Comparison of ENCODE assay signal across 27 cellular contexts in the genomic region with DNA sequence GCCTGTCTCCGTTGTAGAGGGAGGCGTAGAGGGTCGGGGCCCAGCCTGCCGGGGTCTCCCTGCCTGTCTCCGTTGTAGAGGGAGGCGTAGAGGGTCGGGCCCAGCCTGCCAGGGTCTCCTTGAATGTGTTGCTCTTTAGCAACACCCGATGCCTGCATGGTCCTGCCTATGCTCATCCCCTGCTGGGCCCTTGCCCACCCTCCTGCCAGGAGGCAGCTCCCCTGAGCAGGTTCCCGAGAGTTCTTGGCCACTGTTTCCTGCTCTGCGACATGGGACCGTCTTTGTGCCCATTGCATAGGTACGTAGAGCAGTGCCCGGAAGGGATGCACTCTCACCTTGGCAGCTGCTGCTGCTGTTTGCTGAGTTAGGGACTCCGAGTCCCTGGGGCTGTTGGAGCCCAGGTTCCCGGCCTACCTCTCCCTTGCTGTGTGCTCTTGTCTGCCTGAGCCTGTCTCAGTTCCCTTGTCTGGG. TPM values are rescaled to one million over a fixed set of nuclear protein-coding genes. Genes with fewer than 3 reads are reported as not detected.
DNase-seq lines count a peak whose midpoint lies in the region; ATAC-seq and TF ChIP-seq lines count a peak whose summit lies in the region.
"Had no signal": no experiment of that assay in that cellular context is flagged by ENCODE, and none has a peak within 500 bp of the region (broad histone marks: within the 10 kb centered on the region; RNA-seq: fewer than 3 reads in every experiment).

No MANE protein-coding gene starts in this region.

- intact Hi-C loops in posterior vena cava (cut with DNase I), result loop anchor here in 1 of 2 donors (5.0 kb wide), 1 partner anchor 411 kb away; no protein-coding TSS in a partner anchor

- no peaks in the 10 kb centered on the region for H3K9me3 ChIP-seq in RWPE2 (ENCODE audit: severe bottlenecking)
- H3K9me3 ChIP-seq: BE2C had no signal

- H3K27ac Mint-ChIP-seq in activated naive CD8-positive, alpha-beta T cell treated with anti-CD3 and anti-CD28 coated beads, Interleukin-2, amount 10 ng/mL, durations not matched to agents 7 days and 5 days, result no peak overlapping the region
- H3K27ac Mint-ChIP-seq in activated naive CD8-positive, alpha-beta T cell treated with anti-CD3 and anti-CD28 coated beads, Interleukin-2, amount 50 U/mL, for 24 hours, result no peak overlapping the region
- no peak overlapping the region for H3K27ac Mint-ChIP-seq in T-cell
- H3K27ac Mint-ChIP-seq: activated CD4-positive, alpha-beta T cell treated with anti-CD3 and anti-CD28 coated beads, Interleukin-2, amount 10 ng/mL, durations not matched to agents 7 days and 5 days; activated CD8-positive, alpha-beta memory T cell treated with anti-CD3 and anti-CD28 coated beads, Interleukin-2, amount 10 ng/mL, durations not matched to agents 7 days and 5 days had no signal

- no peaks in the 10 kb centered on the region for H3K36me3 Mint-ChIP-seq in activated naive CD8-positive, alpha-beta T cell treated with anti-CD3 and anti-CD28 coated beads, Interleukin-2, amount 10 ng/mL, durations not matched to agents 7 days and 5 days
- no peaks in the 10 kb centered on the region for H3K36me3 Mint-ChIP-seq in activated naive CD8-positive, alpha-beta T cell treated with anti-CD3 and anti-CD28 coated beads, Interleukin-2, amount 50 U/mL, for 24 hours (ENCODE audit: low read depth)
- no peaks in the 10 kb centered on the region for H3K36me3 Mint-ChIP-seq in T-cell
- H3K36me3 Mint-ChIP-seq: activated CD8-positive, alpha-beta memory T cell treated with anti-CD3 and anti-CD28 coated beads, Interleukin-2, amount 10 ng/mL, durations not matched to agents 7 days and 5 days; activated naive CD8-positive, alpha-beta T cell had no signal

- CTCF ChIA-PET in T-cell (lab: Charles Lee), result no interaction called here

- no peaks in the 10 kb centered on the region for H3K9me3 Mint-ChIP-seq in activated naive CD8-positive, alpha-beta T cell treated with anti-CD3 and anti-CD28 coated beads, Interleukin-2, amount 10 ng/mL, durations not matched to agents 7 days and 5 days
- H3K9me3 Mint-ChIP-seq in activated naive CD8-positive, alpha-beta T cell treated with anti-CD3 and anti-CD28 coated beads, Interleukin-2, amount 50 U/mL, for 24 hours, result no peaks in the 10 kb centered on the region
- no peaks in the 10 kb centered on the region for H3K9me3 Mint-ChIP-seq in T-cell
- H3K9me3 Mint-ChIP-seq: activated CD4-positive, alpha-beta T cell treated with anti-CD3 and anti-CD28 coated beads, Interleukin-2, amount 10 ng/mL, durations not matched to agents 7 days and 5 days had no signal

- no peak overlapping the region for H3K4me3 Mint-ChIP-seq in activated naive CD8-positive, alpha-beta T cell treated with anti-CD3 and anti-CD28 coated beads, Interleukin-2, amount 10 ng/mL, durations not matched to agents 7 days and 5 days
- H3K4me3 Mint-ChIP-seq in activated naive CD8-positive, alpha-beta T cell treated with anti-CD3 and anti-CD28 coated beads, Interleukin-2, amount 50 U/mL, for 24 hours, result no peak overlapping the region
- H3K4me3 Mint-ChIP-seq in T-cell, result no peak overlapping the region
- H3K4me3 Mint-ChIP-seq: activated CD4-positive, alpha-beta T cell treated with anti-CD3 and anti-CD28 coated beads, Interleukin-2, amount 10 ng/mL, durations not matched to agents 7 days and 5 days; activated CD8-positive, alpha-beta memory T cell treated with anti-CD3 and anti-CD28 coated beads, Interleukin-2, amount 10 ng/mL, durations not matched to agents 7 days and 5 days; activated naive CD8-positive, alpha-beta T cell had no signal

- no peaks in the 10 kb centered on the region for H3K4me1 Mint-ChIP-seq in activated naive CD8-positive, alpha-beta T cell treated with anti-CD3 and anti-CD28 coated beads, Interleukin-2, amount 10 ng/mL, durations not matched to agents 7 days and 5 days
- H3K4me1 Mint-ChIP-seq in activated naive CD8-positive, alpha-beta T cell treated with anti-CD3 and anti-CD28 coated beads, Interleukin-2, amount 50 U/mL, for 24 hours, result peaks cover 3% of the 10 kb centered on the region
- peaks cover 4 to 7% (median 5%) of the 10 kb centered on the region in 3 donors for H3K4me1 Mint-ChIP-seq in T-cell

- H3K27ac ChIP-seq in RWPE2 (ENCODE audit: poor library complexity, severe bottlenecking), result no peak overlapping the region
- H3K27ac ChIP-seq: foreskin keratinocyte, PC-9 had no signal

- no peak overlapping the region for H3K4me3 ChIP-seq in RWPE2 (ENCODE audit: severe bottlenecking)
- H3K4me3 ChIP-seq: PC-9 had no signal

- H3K27me3 Mint-ChIP-seq in activated naive CD8-positive, alpha-beta T cell treated with anti-CD3 and anti-CD28 coated beads, Interleukin-2, amount 10 ng/mL, durations not matched to agents 7 days and 5 days, result peaks cover 15% of the 10 kb centered on the region
- H3K27me3 Mint-ChIP-seq in activated naive CD8-positive, alpha-beta T cell treated with anti-CD3 and anti-CD28 coated beads, Interleukin-2, amount 50 U/mL, for 24 hours, result peaks cover 10% of the 10 kb centered on the region
- H3K27me3 Mint-ChIP-seq in T-cell, result peaks cover 11 to 23% of the 10 kb centered on the region in 2 donors

- H3K36me3 ChIP-seq in RWPE2 (ENCODE audit: low read depth), result no peaks in the 10 kb centered on the region

- peak; percentile 16 for DNase-seq in activated naive CD8-positive, alpha-beta T cell treated with anti-CD3 and anti-CD28 coated beads, Interleukin-2, amount 10 ng/mL, durations not matched to agents 7 days and 5 days
- DNase-seq in activated naive CD8-positive, alpha-beta T cell treated with anti-CD3 and anti-CD28 coated beads, Interleukin-2, amount 50 U/mL, for 24 hours, result no peak
- DNase-seq in RWPE2 (ENCODE audit: low spot score), result peak; percentile 60
- peak; percentile 49 for DNase-seq in islet precursor cell
- DNase-seq in posterior vena cava (ENCODE audit: low spot score), result peak; percentile 72
- DNase-seq in NCI-H2227 treated with DMSO at 0.1 percent for 48 hours (lab: John Stamatoyannopoulos, UW), result no peak
- DNase-seq in T-cell, result no peak
- DNase-seq in stimulated activated CD8-positive, alpha-beta memory T cell treated with anti-CD3 and anti-CD28 coated beads, Interleukin-4, amount 100 ng/mL, for 48 hours, result no peak
- DNase-seq: activated CD4-positive, alpha-beta T cell treated with anti-CD3 and anti-CD28 coated beads, Interleukin-2, amount 10 ng/mL, durations not matched to agents 7 days and 5 days; activated CD8-positive, alpha-beta memory T cell treated with anti-CD3 and anti-CD28 coated beads, Interleukin-2, amount 10 ng/mL, durations not matched to agents 7 days and 5 days; BE2C; effector memory CD4-positive, alpha-beta T cell; foreskin keratinocyte; GDM1; hypothalamus; KG1; mammary epithelial cell; MM.1S; NCI-H1417 treated with DMSO at 0.1 percent for 48 hours; NCI-H524; occipital lobe; PC-9; stimulated activated CD4-positive, alpha-beta T cell treated with anti-CD3 and anti-CD28 coated beads, Interleukin-4, amount 100 ng/mL, for 4 hours; stimulated activated naive CD4-positive, alpha-beta T cell treated with Interleukin-2 at 50 U/mL for 16 hours had no signal

- no peaks in the 10 kb centered on the region for H3K4me1 ChIP-seq in RWPE2 (ENCODE audit: insufficient read depth, poor library complexity, severe bottlenecking)
- H3K4me1 ChIP-seq: foreskin keratinocyte had no signal

- POLR2A ChIA-PET in activated naive CD8-positive, alpha-beta T cell treated with anti-CD3 and anti-CD28 coated beads, Interleukin-2, amount 10 ng/mL, durations not matched to agents 7 days and 5 days (lab: Charles Lee), result no interaction called here
- POLR2A ChIA-PET in T-cell (lab: Charles Lee), result no interaction called here

- no peak for ATAC-seq in activated naive CD8-positive, alpha-beta T cell treated with anti-CD3 and anti-CD28 coated beads, Interleukin-2, amount 10 ng/mL, durations not matched to agents 7 days and 5 days (ENCODE audit: low read depth)
- ATAC-seq in activated naive CD8-positive, alpha-beta T cell treated with anti-CD3 and anti-CD28 coated beads, Interleukin-2, amount 50 U/mL, for 24 hours, result no peak
- ATAC-seq in RWPE2 (ENCODE audit: low read depth), result no peak
- ATAC-seq in T-cell (replicated peaks in 1 of 4), result no peak
- ATAC-seq: activated CD8-positive, alpha-beta memory T cell treated with anti-CD3 and anti-CD28 coated beads, Interleukin-2, amount 10 ng/mL, durations not matched to agents 7 days and 5 days; esophagus mucosa; foreskin keratinocyte had no signal

- peaks cover 48% of the 10 kb centered on the region for H3K27me3 ChIP-seq in RWPE2 (ENCODE audit: insufficient read depth, poor library complexity, severe bottlenecking)
- H3K27me3 ChIP-seq: BE2C had no signal

- TF ChIP-seq CTCF in RWPE2 (IDR thresholded peaks at IDR 0.05; ENCODE audit: poor library complexity, severe bottlenecking), result no peak

RNA-seq across cellular contexts. Expression of gene KIF26A, which starts 3.3 kb away (rescaled TPM):
- total RNA-seq in activated naive CD8-positive, alpha-beta T cell treated with anti-CD3 and anti-CD28 coated beads, Interleukin-2, amount 10 ng/mL, durations not matched to agents 7 days and 5 days, result under 1 TPM; 0.17 to 0.26 TPM
- 1 to 10 TPM; 5.0 to 6.9 TPM for total RNA-seq in posterior vena cava
- 1 to 10 TPM in 1 of 5 donors, under 1 TPM in 4; 0.07 to 1.6 (median 0.44) TPM for total RNA-seq in T-cell

RNA-seq across cellular contexts. Expression of gene ASPG, which starts 56.2 kb away (rescaled TPM):
- total RNA-seq in activated naive CD8-positive, alpha-beta T cell treated with anti-CD3 and anti-CD28 coated beads, Interleukin-2, amount 10 ng/mL, durations not matched to agents 7 days and 5 days, result not detected
- total RNA-seq in posterior vena cava (1 to 10 TPM; 1.3 to 3.2 TPM), T-cell (under 1 TPM in 3 of 5 donors, not detected in 2; 0.26 to 0.57 (median 0.38) TPM)
- total RNA-seq: activated CD4-positive, alpha-beta T cell treated with anti-CD3 and anti-CD28 coated beads, Interleukin-2, amount 10 ng/mL, durations not matched to agents 7 days and 5 days; activated CD8-positive, alpha-beta memory T cell treated with anti-CD3 and anti-CD28 coated beads, Interleukin-2, amount 10 ng/mL, durations not matched to agents 7 days and 5 days; HT1080; PC-9 had no signal

Comparison
In these comparisons a context has a peak if more than half of its experiments do, and no peak if none do; other contexts are left out.
1. DNase-seq: peak in activated naive CD8-positive, alpha-beta T cell treated with anti-CD3 and anti-CD28 coated beads, Interleukin-2, amount 10 ng/mL, durations not matched to agents 7 days and 5 days (single experiment), RWPE2 (single experiment), islet precursor cell (single experiment) and posterior vena cava (single experiment); none in activated naive CD8-positive, alpha-beta T cell treated with anti-CD3 and anti-CD28 coated beads, Interleukin-2, amount 50 U/mL, for 24 hours (single experiment), NCI-H2227 treated with DMSO at 0.1 percent for 48 hours (single experiment), T-cell (0 of 34) and stimulated activated CD8-positive, alpha-beta memory T cell treated with anti-CD3 and anti-CD28 coated beads, Interleukin-4, amount 100 ng/mL, for 48 hours (single experiment).